In genomic region chr12:68785823-68786222, GRCh38 we compare ENCODE assay signal across 15 cellular contexts.
"Had no signal": no experiment of that assay in that cellular context is flagged by ENCODE, and none has a peak within 500 bp of the region (broad histone marks: within the 10 kb centered on the region; RNA-seq: fewer than 3 reads in every experiment).

No MANE protein-coding gene starts in this region.

- H3K36me3 ChIP-seq: heart left ventricle, pancreas, thyroid gland had no signal

- H3K27ac ChIP-seq: thyroid gland had no signal

- DNase-seq: activated CD4-positive, alpha-beta T cell treated with anti-CD3 and anti-CD28 coated beads, Interleukin-2, amount 10 ng/mL, durations not matched to agents 7 days and 5 days; activated CD8-positive, alpha-beta memory T cell treated with anti-CD3 and anti-CD28 coated beads, Interleukin-2, amount 50 U/mL, for 48 hours; activated gamma-delta T cell; activated T-cell treated with anti-CD3 and anti-CD28 coated beads, Interleukin-2, amount 50 U/mL, for 72 hours; amygdala; body of pancreas; effector memory CD4-positive, alpha-beta T cell; heart left ventricle; left colon; mucosa of descending colon; naive thymus-derived CD4-positive, alpha-beta T cell; pancreas; stimulated activated CD4-positive, alpha-beta T cell treated with anti-CD3 and anti-CD28 coated beads, Interleukin-2, amount 100 ng/mL, for 48 hours; thyroid gland had no signal

- H3K4me3 ChIP-seq: body of pancreas, coronary artery, heart left ventricle, mucosa of descending colon, pancreas, thyroid gland had no signal

- H3K9me3 ChIP-seq: body of pancreas, heart left ventricle, mucosa of descending colon, pancreas, thyroid gland had no signal

- H3K27me3 ChIP-seq: body of pancreas, heart left ventricle, pancreas, thyroid gland had no signal
